In genomic region chr1:1721201-1721600, GRCh38 we compare ENCODE assay signal across 29 cellular contexts. TPM values are rescaled to one million over a fixed set of nuclear protein-coding genes. Genes with fewer than 3 reads are reported as not detected.
DNase-seq lines count a peak whose midpoint lies in the region; ATAC-seq and TF ChIP-seq lines count a peak whose summit lies in the region.
"Had no signal": no experiment of that assay in that cellular context is flagged by ENCODE, and none has a peak within 500 bp of the region (broad histone marks: within the 10 kb centered on the region; RNA-seq: fewer than 3 reads in every experiment).

No MANE protein-coding gene starts in this region.

- H3K4me3 Mint-ChIP-seq in activated T-cell treated with anti-CD3 and anti-CD28 coated beads, Interleukin-2, amount 50 U/mL, for 4 hours, result peak overlapping the region; percentile 2
- no peak overlapping the region for H3K4me3 Mint-ChIP-seq in chondrocyte (ENCODE audit: unreplicated experiment)
- H3K4me3 Mint-ChIP-seq: stimulated activated naive B cell treated with anti-CD40 and anti-IgM and Interleukin-4, amounts not matched to agents 10 μg/mL and 1 μg/mL and 100 μg/mL, for 72 hours; T-helper 2 cell treated with Interferon-gamma antibody and Interleukin-4, amounts not matched to agents 5 μg/mL and 100 μg/mL, for 36 hours had no signal

- no peaks in the 10 kb centered on the region for H3K27me3 ChIP-seq in Peyer's patch
- H3K27me3 ChIP-seq in stomach, result no peaks in the 10 kb centered on the region
- H3K27me3 ChIP-seq: esophagus squamous epithelium, foreskin keratinocyte, vagina had no signal

- intact Hi-C loops in left colon (cut with DNase I, micrococcal nuclease) (no loop called here), stomach (cut with DNase I; ENCODE audit: low total_unique reads) (no loop called here), sciatic nerve (cut with DNase I) (no loop called here)

- 30 to 52% (median 46%) methylated on average over 7 of the region's 7 CpGs for WGBS in stomach, 5 donors

- H3K36me3 ChIP-seq in Peyer's patch, result peaks cover 0 to 35% (median 0%) of the 10 kb centered on the region in 3 donors
- peaks cover 18 to 46% (median 33%) of the 10 kb centered on the region in 4 donors for H3K36me3 ChIP-seq in stomach

- peaks cover 8% of the 10 kb centered on the region for H3K4me1 Mint-ChIP-seq in activated T-cell treated with anti-CD3 and anti-CD28 coated beads, Interleukin-2, amount 50 U/mL, for 4 hours (ENCODE audit: low read depth)
- peaks cover 5% of the 10 kb centered on the region for H3K4me1 Mint-ChIP-seq in chondrocyte (ENCODE audit: low read depth)

- H3K27me3 Mint-ChIP-seq in activated T-cell treated with anti-CD3 and anti-CD28 coated beads, Interleukin-2, amount 50 U/mL, for 4 hours (ENCODE audit: low read depth), result no peaks in the 10 kb centered on the region
- H3K27me3 Mint-ChIP-seq in chondrocyte (ENCODE audit: low read depth), result no peaks in the 10 kb centered on the region
- H3K27me3 Mint-ChIP-seq: naive thymus-derived CD8-positive, alpha-beta T cell; stimulated activated naive B cell treated with anti-CD40 and anti-IgM and Interleukin-4, amounts not matched to agents 10 μg/mL and 1 μg/mL and 100 μg/mL, for 72 hours had no signal

- TF ChIP-seq CTCF in Peyer's patch (IDR thresholded peaks at IDR 0.05) (no peak), stomach (IDR thresholded peaks at IDR 0.05) (no peak), chondrocyte (IDR thresholded peaks at IDR 0.05) (no peak)

- TF ChIP-seq POLR2A in Peyer's patch (IDR thresholded peaks at IDR 0.05) (no peak), stomach (IDR thresholded peaks at IDR 0.05) (no peak)

- peaks cover 20% of the 10 kb centered on the region for H3K36me3 Mint-ChIP-seq in activated T-cell treated with anti-CD3 and anti-CD28 coated beads, Interleukin-2, amount 50 U/mL, for 4 hours (ENCODE audit: insufficient read depth)
- H3K36me3 Mint-ChIP-seq in chondrocyte (ENCODE audit: low read depth), result peaks cover 13% of the 10 kb centered on the region

- H3K4me1 ChIP-seq in Peyer's patch (no peaks in the 10 kb centered on the region), stomach (peaks cover 0 to 18% (median 3%) of the 10 kb centered on the region in 4 donors)
- H3K4me1 ChIP-seq: foreskin keratinocyte, vagina had no signal

- H3K27ac ChIP-seq in Peyer's patch (peak overlapping the region in 3 of 4 donors; percentile 40 to 73 (median 62)), stomach (peak overlapping the region in 3 of 5 donors; percentile 45 to 57 (median 49))
- H3K27ac ChIP-seq: esophagus squamous epithelium, foreskin keratinocyte, skin epidermis, vagina had no signal

- H3K4me3 ChIP-seq in Peyer's patch, result peak overlapping the region in 1 of 4 donors; percentile 0
- no peak overlapping the region for H3K4me3 ChIP-seq in stomach
- H3K4me3 ChIP-seq: esophagus squamous epithelium, K562, skin epidermis, vagina had no signal

- no peak for DNase-seq in activated T-cell treated with anti-CD3 and anti-CD28 coated beads, Interleukin-2, amount 50 U/mL, for 4 hours
- no peak for DNase-seq in activated T-cell treated with anti-CD3 and anti-CD28 coated beads, Interleukin-2, amount 50 U/mL, for 1 hour
- peak in 2 of 3 donors; percentile 29 to 46 for DNase-seq in Peyer's patch
- no peak for DNase-seq in left colon
- no peak for DNase-seq in stomach
- DNase-seq in chondrocyte (ENCODE audit: low spot score), result no peak
- DNase-seq in sciatic nerve (ENCODE audit: low spot score), result no peak
- DNase-seq: activated CD4-positive, alpha-beta T cell treated with anti-CD3 and anti-CD28 coated beads for 1 hour; caudate nucleus; dermis blood vessel endothelial cell; DMS153; esophagus squamous epithelium; foreskin keratinocyte; H7; kidney; naive thymus-derived CD8-positive, alpha-beta T cell; NCI-H1092; NCI-H1694 treated with DMSO at 0.1 percent for 48 hours; NCI-H446 treated with DMSO at 0.1 percent for 48 hours; NCI-H774; retina; SHP77 treated with DMSO at 0.1 percent for 48 hours; stimulated activated naive B cell treated with anti-CD40 and anti-IgM and Interleukin-4, amounts not matched to agents 10 μg/mL and 1 μg/mL and 100 μg/mL, for 72 hours had no signal

- H3K9me3 ChIP-seq in Peyer's patch (no peaks in the 10 kb centered on the region), stomach (no peaks in the 10 kb centered on the region)
- H3K9me3 ChIP-seq: esophagus squamous epithelium, vagina had no signal

- TF ChIP-seq EP300 in stomach (IDR thresholded peaks at IDR 0.05), result no peak

- no peak for ATAC-seq in activated T-cell treated with anti-CD3 and anti-CD28 coated beads, Interleukin-2, amount 50 U/mL, for 4 hours
- peak; percentile 38 for ATAC-seq in left colon
- ATAC-seq in HG03159 (IDR thresholded peaks at IDR 0.05; ENCODE audit: unreplicated experiment), result no peak
- no peak for ATAC-seq in sciatic nerve
- ATAC-seq: foreskin keratinocyte; K562; naive thymus-derived CD8-positive, alpha-beta T cell; stimulated activated naive B cell treated with anti-CD40 and anti-IgM and Interleukin-4, amounts not matched to agents 10 μg/mL and 1 μg/mL and 100 μg/mL, for 72 hours had no signal

- no peak overlapping the region for H3K27ac Mint-ChIP-seq in chondrocyte (ENCODE audit: unreplicated experiment)
- H3K27ac Mint-ChIP-seq: activated T-helper 2 cell treated with anti-CD3 and anti-CD28 coated beads, Interferon-gamma antibody, Interleukin-2, Interleukin-4, amounts not matched to agents 10 μg/mL and 5 μg/mL and 100 μg/mL, durations not matched to agents 14 hours and 24 hours and 36 hours; T-helper 2 cell treated with Interferon-gamma antibody and Interleukin-4, amounts not matched to agents 5 μg/mL and 100 μg/mL, for 36 hours had no signal

- H3K9me3 Mint-ChIP-seq in activated T-cell treated with anti-CD3 and anti-CD28 coated beads, Interleukin-2, amount 50 U/mL, for 4 hours, result no peaks in the 10 kb centered on the region
- no peaks in the 10 kb centered on the region for H3K9me3 Mint-ChIP-seq in chondrocyte (ENCODE audit: low read depth)
- H3K9me3 Mint-ChIP-seq: activated T-helper 2 cell treated with anti-CD3 and anti-CD28 coated beads, Interferon-gamma antibody, Interleukin-2, Interleukin-4, amounts not matched to agents 10 μg/mL and 5 μg/mL and 100 μg/mL, durations not matched to agents 14 hours and 24 hours and 36 hours; naive thymus-derived CD8-positive, alpha-beta T cell; stimulated activated naive B cell treated with anti-CD40 and anti-IgM and Interleukin-4, amounts not matched to agents 10 μg/mL and 1 μg/mL and 100 μg/mL, for 72 hours; T-helper 2 cell treated with Interferon-gamma antibody and Interleukin-4, amounts not matched to agents 5 μg/mL and 100 μg/mL, for 36 hours had no signal

RNA-seq across cellular contexts. Expression of gene CDK11A, which starts 3.0 kb away (rescaled TPM):
- 100 to 1,000 TPM in 2 of 3 donors, 10 to 100 TPM in 1; 90.1 to 143 (median 126) TPM for total RNA-seq in activated T-cell treated with anti-CD3 and anti-CD28 coated beads, Interleukin-2, amount 50 U/mL, for 4 hours
- total RNA-seq in Peyer's patch, result 100 to 1,000 TPM; 129 to 269 (median 199) TPM
- 10 to 100 TPM; 66.4 to 72.3 TPM for total RNA-seq in left colon
- total RNA-seq in stomach, result 100 to 1,000 TPM in 3 of 5 donors, 10 to 100 TPM in 2; 46.1 to 233 (median 126) TPM
- polyA plus RNA-seq in stomach, result 10 to 100 TPM; 27.3 to 68.7 (median 31.6) TPM
- 23.8 to 37.8 TPM (median 26.0 TPM) in 3 replicates for total RNA-seq in chondrocyte
- 51.5 TPM for total RNA-seq in sciatic nerve

RNA-seq across cellular contexts. Expression of gene SLC35E2B, which starts 28.6 kb away (rescaled TPM):
- 10 to 100 TPM; 14.8 to 27.2 (median 20.2) TPM for total RNA-seq in activated T-cell treated with anti-CD3 and anti-CD28 coated beads, Interleukin-2, amount 50 U/mL, for 4 hours
- total RNA-seq in Peyer's patch (100 to 1,000 TPM in 2 of 4 donors, 10 to 100 TPM in 2; 76.9 to 132 (median 103) TPM), left colon (10 to 100 TPM; 39.0 to 57.0 TPM), stomach (100 to 1,000 TPM in 1 of 5 donors, 10 to 100 TPM in 4; 16.9 to 105 (median 64.5) TPM), chondrocyte (50.9 to 52.2 TPM (median 51.6 TPM) in 3 replicates), sciatic nerve (45.6 TPM)
- polyA plus RNA-seq in stomach, result 10 to 100 TPM; 11.2 to 16.7 (median 11.3) TPM

RNA-seq across cellular contexts. Expression of gene NADK, which starts 57.1 kb away (rescaled TPM):
- 100 to 1,000 TPM in 2 of 3 donors, 10 to 100 TPM in 1; 98.7 to 108 (median 106) TPM for total RNA-seq in activated T-cell treated with anti-CD3 and anti-CD28 coated beads, Interleukin-2, amount 50 U/mL, for 4 hours
- total RNA-seq in Peyer's patch, result 100 to 1,000 TPM; 115 to 210 (median 162) TPM
- 100 to 1,000 TPM; 141 to 156 TPM for total RNA-seq in left colon
- total RNA-seq in stomach, result 100 to 1,000 TPM in 3 of 5 donors, 10 to 100 TPM in 2; 69.9 to 202 (median 102) TPM
- polyA plus RNA-seq in stomach, result 10 to 100 TPM; 38.6 to 63.2 (median 45.9) TPM
- total RNA-seq in chondrocyte, result 66.4 to 75.8 TPM (median 68.1 TPM) in 3 replicates
- total RNA-seq in sciatic nerve, result 77.3 TPM

Comparison
In these comparisons a context has a peak if more than half of its experiments do, and no peak if none do; other contexts are left out.
1. DNase-seq: peak in Peyer's patch (2 of 3); none in activated T-cell treated with anti-CD3 and anti-CD28 coated beads, Interleukin-2, amount 50 U/mL, for 4 hours (single experiment), activated T-cell treated with anti-CD3 and anti-CD28 coated beads, Interleukin-2, amount 50 U/mL, for 1 hour (single experiment), left colon (0 of 2), stomach (single experiment), chondrocyte (single experiment) and sciatic nerve (single experiment).